ENCODE assay signal across 16 cellular contexts in genomic region chr11:133778161-133778560, GRCh38.
"Had no signal": no experiment of that assay in that cellular context is flagged by ENCODE, and none has a peak within 500 bp of the region (broad histone marks: within the 10 kb centered on the region; RNA-seq: fewer than 3 reads in every experiment).

No MANE protein-coding gene starts in this region.

- FAIRE-seq: kidney, small intestine had no signal

- H3K4me2 ChIP-seq: hepatocyte had no signal

- H3K4me3 Mint-ChIP-seq: naive thymus-derived CD4-positive, alpha-beta T cell; nephron progenitor cell had no signal

- H3K27ac ChIP-seq: foreskin keratinocyte, hepatocyte, neutrophil, stomach, thoracic aorta, transverse colon had no signal

- H3K9me3 ChIP-seq: neutrophil, thoracic aorta, transverse colon had no signal

- H3K79me2 ChIP-seq: hepatocyte had no signal

- H3K4me1 ChIP-seq: foreskin keratinocyte, stomach, transverse colon had no signal

- DNase-seq: effector memory CD4-positive, alpha-beta T cell; foreskin keratinocyte; kidney; left cardiac atrium; naive thymus-derived CD4-positive, alpha-beta T cell; nephron progenitor cell; right cardiac atrium; small intestine; stimulated activated CD4-positive, alpha-beta T cell treated with anti-CD3 and anti-CD28 coated beads, Interleukin-12 subunit alpha, Interleukin-12 subunit beta, amount 100 ng/mL, for 4 hours; stimulated activated naive CD4-positive, alpha-beta T cell; stomach; substantia nigra; transverse colon had no signal

- ATAC-seq: foreskin keratinocyte; left cardiac atrium; naive thymus-derived CD4-positive, alpha-beta T cell had no signal

- H3K36me3 ChIP-seq: neutrophil, stomach, thoracic aorta, transverse colon had no signal

- H3K27me3 ChIP-seq: foreskin keratinocyte, neutrophil, transverse colon had no signal

- H3K4me1 Mint-ChIP-seq: naive thymus-derived CD4-positive, alpha-beta T cell had no signal

- H3K4me3 ChIP-seq: hepatocyte, stomach, thoracic aorta, transverse colon had no signal

- H3K27ac Mint-ChIP-seq: naive thymus-derived CD4-positive, alpha-beta T cell; nephron progenitor cell had no signal

- H2AFZ ChIP-seq: hepatocyte had no signal
